Comparison of ENCODE assay signal across 1 cellular context in genomic region chr13:106919093-106919492, GRCh38.
TF ChIP-seq lines count a peak whose summit lies in the region.

No MANE protein-coding gene starts in this region.

TF ChIP-seq in H1, 55 proteins besides CTCF, POLR2A, EP300 and RAD21 (continued from another document):
- no peak for TF ChIP-seq NANOG (IDR thresholded peaks at IDR 0.05; ENCODE audit: insufficient read depth, low read depth, low read length, poor library complexity, severe bottlenecking)
- no peak for TF ChIP-seq KDM1A (IDR thresholded peaks at IDR 0.05; ENCODE audit: borderline replicate concordance, low read length)
- no peak for TF ChIP-seq JUN (IDR thresholded peaks at IDR 0.05; ENCODE audit: low read depth, low read length)
- no peak for TF ChIP-seq SAP30 (IDR thresholded peaks at IDR 0.05; ENCODE audit: insufficient read depth, insufficient replicate concordance, low read length)
